ENCODE assay signal across 8 cellular contexts in the genomic region with DNA sequence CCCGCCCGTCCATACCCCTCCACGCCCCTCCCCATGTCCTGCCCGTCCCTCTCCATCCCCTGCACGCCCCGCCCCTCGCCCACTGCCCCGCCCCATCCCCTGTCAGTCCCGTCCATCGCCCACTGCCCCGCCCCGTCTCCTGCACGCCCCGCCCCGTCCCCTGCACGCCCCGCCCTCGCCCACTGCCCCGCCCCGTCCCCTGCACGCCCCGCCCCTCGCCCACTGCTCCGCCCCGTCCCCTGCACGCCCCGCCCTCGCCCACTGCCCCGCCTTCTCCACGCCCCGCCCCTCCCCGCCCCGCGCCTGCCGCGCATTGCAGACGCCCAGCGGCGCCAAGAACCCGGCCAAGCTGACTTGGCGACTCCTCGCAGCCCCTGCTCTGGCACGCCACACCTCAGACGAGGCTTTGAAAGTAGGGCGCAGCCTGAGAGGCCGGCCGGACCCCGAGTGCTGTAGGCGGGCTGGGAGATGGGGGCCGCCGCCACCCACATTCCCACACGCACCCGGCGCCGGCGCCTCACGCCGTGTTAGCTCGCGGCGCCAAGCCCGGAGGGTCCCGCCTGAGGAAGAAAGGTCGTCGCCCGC.
A peak's percentile ranks its signal among the peaks of the same experiment; 100 is the strongest.
DNase-seq lines count a peak whose midpoint lies in the region; ATAC-seq lines count a peak whose summit lies in the region.

TSS of gene RAD21L1 (plus strand) at position 316 of the 585 bp plus-strand sequence. CDS start 2,410 bp downstream, outside the sequence.

- ATAC-seq in GM19395 (IDR thresholded peaks at IDR 0.05; ENCODE audit: unreplicated experiment) = no peak

- peak; percentile 73 for DNase-seq in NCI-H1436 (lab: John Stamatoyannopoulos, UW)
- no peak for DNase-seq in NCI-H1436 treated with DMSO at 0.1 percent for 48 hours (lab: John Stamatoyannopoulos, UW)
- peak; percentile 84 for DNase-seq in NCI-H2171 (lab: John Stamatoyannopoulos, UW)
- DNase-seq in activated CD8-positive, alpha-beta memory T cell treated with anti-CD3 and anti-CD28 coated beads for 24 hours = peak; percentile 88
- peak; percentile 81 for DNase-seq in effector CD8-positive, alpha-beta T cell (lab: John Stamatoyannopoulos, UW)
- DNase-seq in medulla oblongata (ENCODE audit: extremely low spot score) = peak; percentile 58
- DNase-seq in stimulated activated CD4-positive, alpha-beta T cell treated with anti-CD3 and anti-CD28 coated beads, Interleukin-4, amount 100 ng/mL, for 48 hours (ENCODE audit: low read depth in 2 of 2) = peak; percentile 78 to 88
